In genomic region chr1:26743426-26744059, GRCh38 we compare ENCODE assay signal across 8 cellular contexts. TPM values are rescaled to one million over a fixed set of nuclear protein-coding genes. Genes with fewer than 3 reads are reported as not detected.
DNase-seq lines count a peak whose midpoint lies in the region; ATAC-seq and TF ChIP-seq lines count a peak whose summit lies in the region.

No MANE protein-coding gene starts in this region.

- H3K9me3 ChIP-seq in T-helper 17 cell (ENCODE audit: control insufficient read depth, low read length, poor library complexity, severe bottlenecking) (no peaks in the 10 kb centered on the region), iPS-20b (ENCODE audit: insufficient read depth, low read depth, low read length) (no peaks in the 10 kb centered on the region), transverse colon (no peaks in the 10 kb centered on the region)

- H3K27ac ChIP-seq in iPS-20b (ENCODE audit: low read length) = no peak overlapping the region
- H3K27ac ChIP-seq in transverse colon = peak overlapping the region; percentile 71 to 74 (median 72)

- H3K4me3 ChIP-seq in iPS-20b (ENCODE audit: low read length) = no peak overlapping the region
- H3K4me3 ChIP-seq in transverse colon = no peak overlapping the region

- H3K36me3 Mint-ChIP-seq in activated naive CD4-positive, alpha-beta T cell treated with anti-CD3 and anti-CD28 coated beads, Interleukin-2, amount 10 ng/mL, durations not matched to agents 7 days and 5 days = peaks cover 73% of the 10 kb centered on the region
- H3K36me3 Mint-ChIP-seq in T-helper 17 cell (ENCODE audit: low read depth) = peaks cover 9% of the 10 kb centered on the region

- in situ Hi-C loops in transverse colon (cut with MboI; ENCODE audit: low pct_ligation_motif_present in 1 of 4, low pct_unique_long_range_greater_than_20kb in 1 of 4, low sequenced_read_pairs in 3 of 4) = no loop called here

- no peaks in the 10 kb centered on the region for H3K27me3 Mint-ChIP-seq in activated naive CD4-positive, alpha-beta T cell treated with anti-CD3 and anti-CD28 coated beads, Interleukin-2, amount 10 ng/mL, durations not matched to agents 7 days and 5 days
- no peaks in the 10 kb centered on the region for H3K27me3 Mint-ChIP-seq in T-helper 17 cell

- TF ChIP-seq CTCF in transverse colon (IDR thresholded peaks at IDR 0.05) = no peak

- H3K27ac Mint-ChIP-seq in activated naive CD4-positive, alpha-beta T cell treated with anti-CD3 and anti-CD28 coated beads, Interleukin-2, amount 10 ng/mL, durations not matched to agents 7 days and 5 days = peak overlapping the region; percentile 95
- H3K27ac Mint-ChIP-seq in T-helper 17 cell = peak overlapping the region; percentile 95

- H3K36me3 ChIP-seq in iPS-20b (ENCODE audit: insufficient read depth, low read depth, low read length) (peaks cover 97% of the 10 kb centered on the region), transverse colon (peaks cover 0 to 10% (median 0%) of the 10 kb centered on the region in 4 donors)

- H3K4me1 Mint-ChIP-seq in activated naive CD4-positive, alpha-beta T cell treated with anti-CD3 and anti-CD28 coated beads, Interleukin-2, amount 10 ng/mL, durations not matched to agents 7 days and 5 days = peaks cover 93% of the 10 kb centered on the region
- peaks cover 62% of the 10 kb centered on the region for H3K4me1 Mint-ChIP-seq in T-helper 17 cell

- CTCF ChIA-PET in activated naive CD4-positive, alpha-beta T cell treated with anti-CD3 and anti-CD28 coated beads, Interleukin-2, amount 10 ng/mL, durations not matched to agents 7 days and 5 days (lab: Charles Lee) = interaction anchor here (1.0 to 1.8 kb wide), 4 partner anchors 42 to 142 kb away, joined by 3 to 5 read pairs (median 4); no protein-coding TSS in a partner anchor

- no peak for DNase-seq in activated naive CD4-positive, alpha-beta T cell treated with anti-CD3 and anti-CD28 coated beads, Interleukin-2, amount 10 ng/mL, durations not matched to agents 7 days and 5 days
- DNase-seq in activated naive CD4-positive, alpha-beta T cell (lab: John Stamatoyannopoulos, UW) = no peak
- DNase-seq in T-helper 17 cell = no peak
- DNase-seq in transverse colon = no peak
- DNase-seq in NCI-H1930 (lab: John Stamatoyannopoulos, UW) = no peak

- TF ChIP-seq POLR2A in transverse colon (IDR thresholded peaks at IDR 0.05) = no peak

- H3K9ac ChIP-seq in iPS-20b (ENCODE audit: low read depth, low read length) = 0 out of 2 replicates have a peak overlapping the region, but pooled peaks have one; percentile 20

- H3K4me1 ChIP-seq in iPS-20b (ENCODE audit: insufficient read depth, low read length) (peaks cover 4% of the 10 kb centered on the region; the same call in 1 of the 2 replicates), transverse colon (peaks cover 16 to 68% (median 31%) of the 10 kb centered on the region in 4 donors)

- H3K27me3 ChIP-seq in iPS-20b (ENCODE audit: insufficient read depth, low read length) = no peaks in the 10 kb centered on the region
- H3K27me3 ChIP-seq in transverse colon = no peaks in the 10 kb centered on the region

- TF ChIP-seq EP300 in transverse colon (IDR thresholded peaks at IDR 0.05; ENCODE audit: low read depth) = no peak

- intact Hi-C loops in transverse colon (cut with DNase I; ENCODE audit: low total_unique reads) = loop anchor here (1.0 kb wide), 1 partner anchor 43 kb away; no protein-coding TSS in a partner anchor

- ATAC-seq in T-helper 17 cell = peak; percentile 10
- no peak for ATAC-seq in esophagus mucosa
- no peak for ATAC-seq in HG02588 (IDR thresholded peaks at IDR 0.05; ENCODE audit: unreplicated experiment)

- no peaks in the 10 kb centered on the region for H3K9me3 Mint-ChIP-seq in activated naive CD4-positive, alpha-beta T cell treated with anti-CD3 and anti-CD28 coated beads, Interleukin-2, amount 10 ng/mL, durations not matched to agents 7 days and 5 days

- 80 to 81% methylated on average over 5 to 8 of the region's 8 CpGs for WGBS in transverse colon (ENCODE audit: low coverage in 1 of 2), 2 donors

- H3K4me3 Mint-ChIP-seq in activated naive CD4-positive, alpha-beta T cell treated with anti-CD3 and anti-CD28 coated beads, Interleukin-2, amount 10 ng/mL, durations not matched to agents 7 days and 5 days = peak overlapping the region; percentile 61
- H3K4me3 Mint-ChIP-seq in T-helper 17 cell = peak overlapping the region; percentile 82

RNA-seq across cellular contexts. Expression of gene PIGV, which starts 44.2 kb away (rescaled TPM):
- total RNA-seq in T-helper 17 cell = 10 to 100 TPM; 12.0 to 14.3 TPM
- 10 to 100 TPM; 16.1 to 32.2 (median 24.2) TPM for total RNA-seq in transverse colon
- total RNA-seq in esophagus mucosa = 9.4 TPM

RNA-seq across cellular contexts. Expression of gene ARID1A, which starts 47.7 kb away (rescaled TPM):
- total RNA-seq in T-helper 17 cell (100 to 1,000 TPM; 134 to 136 TPM), transverse colon (10 to 100 TPM; 43.4 to 72.0 (median 53.1) TPM), esophagus mucosa (44.3 TPM)
